In the genomic region with DNA sequence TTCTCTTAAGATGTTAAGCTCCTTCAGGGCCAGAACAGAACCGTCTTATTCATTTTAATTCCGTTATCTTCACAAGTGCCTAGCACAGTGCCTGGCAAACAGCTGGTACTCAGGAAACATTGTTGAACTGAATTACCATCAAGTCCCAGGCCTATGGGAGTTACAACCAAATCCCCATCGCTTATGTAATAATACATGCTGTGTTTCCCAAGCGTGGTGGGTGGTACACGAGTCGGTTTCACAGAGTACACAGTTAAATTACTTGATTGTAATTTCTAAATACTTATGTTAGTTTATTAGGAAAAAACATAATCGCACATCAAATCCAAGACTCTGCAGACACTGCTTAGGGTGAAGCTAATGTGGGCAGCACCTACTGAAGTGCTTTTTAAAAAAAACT, we compare ENCODE assay signal across 1 cellular context.
A peak's percentile ranks its signal among the peaks of the same experiment; 100 is the strongest.
TF ChIP-seq lines count a peak whose summit lies in the region.

No MANE protein-coding gene starts in this region.

TF ChIP-seq in K562, 482 proteins besides CTCF, POLR2A, EP300 and RAD21 (continued from another document and continues in another):
- TF ChIP-seq PHF21A (IDR thresholded peaks at IDR 0.05; ENCODE audit: borderline replicate concordance, low read depth) (no peak), TCFL5 (CRISPR knock-in tag; conservative IDR thresholded peaks at IDR 0.05) (no peak), RFX1 (IDR thresholded peaks at IDR 0.05) (no peak), TFAP4 (CRISPR knock-in tag; IDR thresholded peaks at IDR 0.05; ENCODE audit: borderline replicate concordance) (no peak), ZNF518B (CRISPR knock-in tag; IDR thresholded peaks at IDR 0.05) (no peak), SFPQ (IDR thresholded peaks at IDR 0.05; ENCODE audit: low read depth, low read length) (no peak), CBFA2T2 (conservative IDR thresholded peaks at IDR 0.05) (no peak), POLR3A (IDR thresholded peaks at IDR 0.05; ENCODE audit: borderline replicate concordance, extremely low read depth, insufficient read depth, insufficient read length) (no peak), SRSF1 (IDR thresholded peaks at IDR 0.05; ENCODE audit: low read depth, low read length) (no peak), GTF3C2 (IDR thresholded peaks at IDR 0.05; ENCODE audit: borderline replicate concordance, extremely low read depth, insufficient read length) (no peak), ZBTB43 (CRISPR knock-in tag; IDR thresholded peaks at IDR 0.05) (no peak), TAF9B (IDR thresholded peaks at IDR 0.05; ENCODE audit: partially characterized antibody) (peak; percentile 21), KDM1A (IDR thresholded peaks at IDR 0.05) (peak in 1 of 2 experiments; percentile 4; a peak in 2 of 4 replicates), CREB5 (CRISPR knock-in tag; IDR thresholded peaks at IDR 0.05) (no peak), ZZZ3 (IDR thresholded peaks at IDR 0.05) (0 out of 2 replicates have a peak, but pooled peaks have one; percentile 18), GABPB1 (CRISPR knock-in tag; IDR thresholded peaks at IDR 0.05) (no peak), RBFOX2 (IDR thresholded peaks at IDR 0.05; ENCODE audit: low read depth, low read length) (no peak), ZNF274 (IDR thresholded peaks at IDR 0.05; ENCODE audit: borderline replicate concordance, low read depth, low read length) (no peak), ZNF780A (CRISPR knock-in tag; IDR thresholded peaks at IDR 0.05) (no peak), ZFP36 (IDR thresholded peaks at IDR 0.05; ENCODE audit: low read depth, low read length, partially characterized antibody) (no peak), TAF1 (IDR thresholded peaks at IDR 0.05; ENCODE audit: control insufficient read depth, extremely low read depth, insufficient read depth, low read length, severe bottlenecking) (peak; percentile 9), SMAD3 (CRISPR knock-in tag; conservative IDR thresholded peaks at IDR 0.05) (no peak), ZNF583 (CRISPR knock-in tag; IDR thresholded peaks at IDR 0.05) (no peak), MTA3 (IDR thresholded peaks at IDR 0.05; ENCODE audit: borderline replicate concordance) (no peak), ZNF316 (IDR thresholded peaks at IDR 0.05) (no peak), SMC3 (conservative IDR thresholded peaks at IDR 0.05; ENCODE audit: insufficient read depth, low read depth, low read length) (no peak), PML (IDR thresholded peaks at IDR 0.05; ENCODE audit: low read length) (no peak), THAP12 (CRISPR knock-in tag; IDR thresholded peaks at IDR 0.05) (no peak), HDAC3 (IDR thresholded peaks at IDR 0.05; ENCODE audit: borderline replicate concordance, partially characterized antibody) (peak; percentile 10), ZNF586 (CRISPR knock-in tag; conservative IDR thresholded peaks at IDR 0.05) (no peak), SREBF2 (CRISPR knock-in tag; IDR thresholded peaks at IDR 0.05) (0 out of 2 replicates have a peak, but pooled peaks have one; percentile 33), RAD51 (IDR thresholded peaks at IDR 0.05; ENCODE audit: borderline replicate concordance, low read depth) (no peak)
- TF ChIP-seq, protein P1, sequence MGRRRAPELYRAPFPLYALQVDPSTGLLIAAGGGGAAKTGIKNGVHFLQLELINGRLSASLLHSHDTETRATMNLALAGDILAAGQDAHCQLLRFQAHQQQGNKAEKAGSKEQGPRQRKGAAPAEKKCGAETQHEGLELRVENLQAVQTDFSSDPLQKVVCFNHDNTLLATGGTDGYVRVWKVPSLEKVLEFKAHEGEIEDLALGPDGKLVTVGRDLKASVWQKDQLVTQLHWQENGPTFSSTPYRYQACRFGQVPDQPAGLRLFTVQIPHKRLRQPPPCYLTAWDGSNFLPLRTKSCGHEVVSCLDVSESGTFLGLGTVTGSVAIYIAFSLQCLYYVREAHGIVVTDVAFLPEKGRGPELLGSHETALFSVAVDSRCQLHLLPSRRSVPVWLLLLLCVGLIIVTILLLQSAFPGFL (CRISPR knock-in tag; IDR thresholded peaks at IDR 0.05): no peak
- TF ChIP-seq, protein P2, sequence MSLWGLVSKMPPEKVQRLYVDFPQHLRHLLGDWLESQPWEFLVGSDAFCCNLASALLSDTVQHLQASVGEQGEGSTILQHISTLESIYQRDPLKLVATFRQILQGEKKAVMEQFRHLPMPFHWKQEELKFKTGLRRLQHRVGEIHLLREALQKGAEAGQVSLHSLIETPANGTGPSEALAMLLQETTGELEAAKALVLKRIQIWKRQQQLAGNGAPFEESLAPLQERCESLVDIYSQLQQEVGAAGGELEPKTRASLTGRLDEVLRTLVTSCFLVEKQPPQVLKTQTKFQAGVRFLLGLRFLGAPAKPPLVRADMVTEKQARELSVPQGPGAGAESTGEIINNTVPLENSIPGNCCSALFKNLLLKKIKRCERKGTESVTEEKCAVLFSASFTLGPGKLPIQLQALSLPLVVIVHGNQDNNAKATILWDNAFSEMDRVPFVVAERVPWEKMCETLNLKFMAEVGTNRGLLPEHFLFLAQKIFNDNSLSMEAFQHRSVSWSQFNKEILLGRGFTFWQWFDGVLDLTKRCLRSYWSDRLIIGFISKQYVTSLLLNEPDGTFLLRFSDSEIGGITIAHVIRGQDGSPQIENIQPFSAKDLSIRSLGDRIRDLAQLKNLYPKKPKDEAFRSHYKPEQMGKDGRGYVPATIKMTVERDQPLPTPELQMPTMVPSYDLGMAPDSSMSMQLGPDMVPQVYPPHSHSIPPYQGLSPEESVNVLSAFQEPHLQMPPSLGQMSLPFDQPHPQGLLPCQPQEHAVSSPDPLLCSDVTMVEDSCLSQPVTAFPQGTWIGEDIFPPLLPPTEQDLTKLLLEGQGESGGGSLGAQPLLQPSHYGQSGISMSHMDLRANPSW (CRISPR knock-in tag; IDR thresholded peaks at IDR 0.05): no peak; the same call in 1 of the 2 replicates
- TF ChIP-seq, protein P3, sequence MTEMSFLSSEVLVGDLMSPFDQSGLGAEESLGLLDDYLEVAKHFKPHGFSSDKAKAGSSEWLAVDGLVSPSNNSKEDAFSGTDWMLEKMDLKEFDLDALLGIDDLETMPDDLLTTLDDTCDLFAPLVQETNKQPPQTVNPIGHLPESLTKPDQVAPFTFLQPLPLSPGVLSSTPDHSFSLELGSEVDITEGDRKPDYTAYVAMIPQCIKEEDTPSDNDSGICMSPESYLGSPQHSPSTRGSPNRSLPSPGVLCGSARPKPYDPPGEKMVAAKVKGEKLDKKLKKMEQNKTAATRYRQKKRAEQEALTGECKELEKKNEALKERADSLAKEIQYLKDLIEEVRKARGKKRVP (CRISPR knock-in tag; IDR thresholded peaks at IDR 0.05): no peak
